In genomic region chr10:79608505-79609375, GRCh38 we compare ENCODE assay signal across 1 cellular context.
TF ChIP-seq lines count a peak whose summit lies in the region.

No MANE protein-coding gene starts in this region.

TF ChIP-seq in SK-N-SH treated with all-trans-retinoic acid at 6 μM for 48 hours, 23 proteins besides CTCF, POLR2A, EP300 and RAD21 (continued from another document):
- TF ChIP-seq ZNF70 (CRISPR knock-in tag; IDR thresholded peaks at IDR 0.05) (no peak), PPARA (CRISPR knock-in tag; IDR thresholded peaks at IDR 0.05; ENCODE audit: borderline replicate concordance) (no peak), CREB5 (CRISPR knock-in tag; IDR thresholded peaks at IDR 0.05; ENCODE audit: low read depth) (no peak), TCF4 (CRISPR knock-in tag; IDR thresholded peaks at IDR 0.05; ENCODE audit: borderline replicate concordance) (no peak), ZFP3 (CRISPR knock-in tag; IDR thresholded peaks at IDR 0.05) (no peak), OSR1 (CRISPR knock-in tag; IDR thresholded peaks at IDR 0.05) (no peak), CSRNP3 (CRISPR knock-in tag; IDR thresholded peaks at IDR 0.05) (no peak), ZFP30 (CRISPR knock-in tag; IDR thresholded peaks at IDR 0.05) (no peak), PATZ1 (CRISPR knock-in tag; IDR thresholded peaks at IDR 0.05; ENCODE audit: borderline replicate concordance) (no peak), RARB (CRISPR knock-in tag; IDR thresholded peaks at IDR 0.05) (no peak), ISL1 (CRISPR knock-in tag; IDR thresholded peaks at IDR 0.05) (no peak), GLIS3 (CRISPR knock-in tag; IDR thresholded peaks at IDR 0.05) (no peak), ZC3H10 (CRISPR knock-in tag; IDR thresholded peaks at IDR 0.05) (no peak)
